1 cellular context compared by ENCODE assay signal in the genomic region with DNA sequence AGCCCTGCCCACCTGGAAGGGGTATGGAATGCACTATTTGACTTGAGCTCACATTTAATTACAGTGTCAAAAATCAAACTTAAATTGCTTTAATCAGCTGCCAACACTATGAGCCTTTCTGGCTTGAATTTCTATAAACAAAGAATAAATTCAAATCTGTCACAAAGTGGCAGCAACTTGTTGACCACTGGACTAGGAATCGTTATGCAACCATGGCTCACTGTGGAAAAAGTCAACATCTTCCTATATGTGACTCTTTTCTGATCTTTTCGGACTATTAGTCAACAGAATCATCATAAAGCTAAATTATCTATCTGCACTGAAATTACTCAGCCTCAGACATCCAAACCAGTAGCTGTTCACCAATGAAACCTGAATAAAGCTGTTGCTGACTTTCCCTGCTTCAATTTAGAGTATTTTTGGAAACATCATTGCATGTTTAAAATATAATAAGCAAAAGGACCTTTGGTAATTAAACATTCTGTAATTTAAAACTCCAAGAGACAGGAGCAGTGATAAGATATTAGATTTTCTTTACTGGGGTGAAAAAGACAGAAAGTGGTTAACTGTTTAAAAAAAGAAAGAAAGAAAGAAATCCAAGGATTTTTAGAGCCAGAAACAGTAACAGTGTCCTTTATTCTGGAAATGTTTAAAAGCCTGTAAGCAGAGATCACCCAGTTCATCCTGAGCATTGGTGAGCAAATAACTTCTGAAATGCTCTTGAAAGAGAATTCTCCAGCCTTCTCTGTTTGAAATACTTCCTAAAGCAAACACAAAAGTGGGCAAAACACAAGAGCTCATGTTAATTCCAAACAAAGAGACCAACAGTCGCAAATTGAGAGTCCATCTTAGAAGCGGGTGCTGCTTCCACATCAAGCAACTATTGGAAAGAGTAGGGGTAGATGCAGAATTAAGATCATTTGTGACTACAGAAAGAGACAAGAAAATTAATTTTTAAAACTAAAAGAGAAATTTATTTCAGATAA.
A peak's percentile ranks its signal among the peaks of the same experiment; 100 is the strongest.
TF ChIP-seq lines count a peak whose summit lies in the region.

No MANE protein-coding gene starts in this region.

TF ChIP-seq in HepG2, 621 proteins besides CTCF, POLR2A, EP300 and RAD21 (continued from another document and continues in another):
- TF ChIP-seq, protein P1, sequence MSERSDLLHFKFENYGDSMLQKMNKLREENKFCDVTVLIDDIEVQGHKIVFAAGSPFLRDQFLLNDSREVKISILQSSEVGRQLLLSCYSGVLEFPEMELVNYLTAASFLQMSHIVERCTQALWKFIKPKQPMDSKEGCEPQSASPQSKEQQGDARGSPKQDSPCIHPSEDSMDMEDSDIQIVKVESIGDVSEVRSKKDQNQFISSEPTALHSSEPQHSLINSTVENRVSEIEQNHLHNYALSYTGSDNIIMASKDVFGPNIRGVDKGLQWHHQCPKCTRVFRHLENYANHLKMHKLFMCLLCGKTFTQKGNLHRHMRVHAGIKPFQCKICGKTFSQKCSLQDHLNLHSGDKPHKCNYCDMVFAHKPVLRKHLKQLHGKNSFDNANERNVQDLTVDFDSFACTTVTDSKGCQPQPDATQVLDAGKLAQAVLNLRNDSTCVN (CRISPR knock-in tag; IDR thresholded peaks at IDR 0.05; ENCODE audit: borderline replicate concordance) = peak; percentile 91
- TF ChIP-seq, protein P2, sequence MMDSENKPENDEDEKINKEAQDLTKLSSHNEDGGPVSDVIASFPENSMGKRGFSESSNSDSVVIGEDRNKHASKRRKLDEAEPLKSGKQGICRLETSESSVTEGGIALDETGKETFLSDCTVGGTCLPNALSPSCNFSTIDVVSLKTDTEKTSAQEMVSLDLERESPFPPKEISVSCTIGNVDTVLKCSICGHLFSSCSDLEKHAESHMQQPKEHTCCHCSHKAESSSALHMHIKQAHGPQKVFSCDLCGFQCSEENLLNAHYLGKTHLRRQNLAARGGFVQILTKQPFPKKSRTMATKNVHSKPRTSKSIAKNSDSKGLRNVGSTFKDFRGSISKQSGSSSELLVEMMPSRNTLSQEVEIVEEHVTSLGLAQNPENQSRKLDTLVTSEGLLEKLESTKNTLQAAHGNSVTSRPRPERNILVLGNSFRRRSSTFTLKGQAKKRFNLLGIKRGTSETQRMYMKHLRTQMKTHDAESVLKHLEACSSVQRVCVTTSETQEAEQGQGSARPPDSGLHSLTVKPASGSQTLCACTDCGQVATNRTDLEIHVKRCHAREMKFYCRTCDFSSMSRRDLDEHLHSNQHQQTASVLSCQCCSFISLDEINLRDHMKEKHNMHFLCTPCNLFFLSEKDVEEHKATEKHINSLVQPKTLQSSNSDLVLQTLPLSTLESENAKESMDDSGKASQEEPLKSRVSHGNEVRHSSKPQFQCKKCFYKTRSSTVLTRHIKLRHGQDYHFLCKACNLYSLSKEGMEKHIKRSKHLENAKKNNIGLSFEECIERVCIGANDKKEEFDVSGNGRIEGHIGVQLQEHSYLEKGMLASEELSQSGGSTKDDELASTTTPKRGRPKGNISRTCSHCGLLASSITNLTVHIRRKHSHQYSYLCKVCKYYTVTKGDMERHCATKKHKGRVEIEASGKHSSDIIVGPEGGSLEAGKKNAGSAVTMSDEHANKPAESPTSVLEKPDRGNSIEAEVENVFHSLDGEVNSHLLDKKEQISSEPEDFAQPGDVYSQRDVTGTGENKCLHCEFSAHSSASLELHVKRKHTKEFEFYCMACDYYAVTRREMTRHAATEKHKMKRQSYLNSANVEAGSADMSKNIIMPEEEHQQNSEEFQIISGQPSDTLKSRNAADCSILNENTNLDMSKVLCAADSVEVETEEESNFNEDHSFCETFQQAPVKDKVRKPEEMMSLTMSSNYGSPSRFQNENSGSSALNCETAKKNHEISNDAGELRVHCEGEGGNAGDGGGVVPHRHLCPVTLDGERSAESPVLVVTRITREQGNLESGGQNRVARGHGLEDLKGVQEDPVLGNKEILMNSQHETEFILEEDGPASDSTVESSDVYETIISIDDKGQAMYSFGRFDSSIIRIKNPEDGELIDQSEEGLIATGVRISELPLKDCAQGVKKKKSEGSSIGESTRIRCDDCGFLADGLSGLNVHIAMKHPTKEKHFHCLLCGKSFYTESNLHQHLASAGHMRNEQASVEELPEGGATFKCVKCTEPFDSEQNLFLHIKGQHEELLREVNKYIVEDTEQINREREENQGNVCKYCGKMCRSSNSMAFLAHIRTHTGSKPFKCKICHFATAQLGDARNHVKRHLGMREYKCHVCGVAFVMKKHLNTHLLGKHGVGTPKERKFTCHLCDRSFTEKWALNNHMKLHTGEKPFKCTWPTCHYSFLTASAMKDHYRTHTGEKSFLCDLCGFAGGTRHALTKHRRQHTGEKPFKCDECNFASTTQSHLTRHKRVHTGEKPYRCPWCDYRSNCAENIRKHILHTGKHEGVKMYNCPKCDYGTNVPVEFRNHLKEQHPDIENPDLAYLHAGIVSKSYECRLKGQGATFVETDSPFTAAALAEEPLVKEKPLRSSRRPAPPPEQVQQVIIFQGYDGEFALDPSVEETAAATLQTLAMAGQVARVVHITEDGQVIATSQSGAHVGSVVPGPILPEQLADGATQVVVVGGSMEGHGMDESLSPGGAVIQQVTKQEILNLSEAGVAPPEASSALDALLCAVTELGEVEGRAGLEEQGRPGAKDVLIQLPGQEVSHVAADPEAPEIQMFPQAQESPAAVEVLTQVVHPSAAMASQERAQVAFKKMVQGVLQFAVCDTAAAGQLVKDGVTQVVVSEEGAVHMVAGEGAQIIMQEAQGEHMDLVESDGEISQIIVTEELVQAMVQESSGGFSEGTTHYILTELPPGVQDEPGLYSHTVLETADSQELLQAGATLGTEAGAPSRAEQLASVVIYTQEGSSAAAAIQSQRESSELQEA (CRISPR knock-in tag; IDR thresholded peaks at IDR 0.05; ENCODE audit: not compliant biosample characterization) = no peak
- TF ChIP-seq GABPA (IDR thresholded peaks at IDR 0.05; ENCODE audit: low read depth, low read length) = no peak
- TF ChIP-seq GABPA (CRISPR knock-in tag; IDR thresholded peaks at IDR 0.05; ENCODE audit: low read depth) = no peak
- no peak for TF ChIP-seq ESRRA (CRISPR knock-in tag; IDR thresholded peaks at IDR 0.05; ENCODE audit: low read depth)
- no peak for TF ChIP-seq TSC22D2 (CRISPR knock-in tag; IDR thresholded peaks at IDR 0.05; ENCODE audit: borderline replicate concordance)
- TF ChIP-seq ATAD3A (CRISPR knock-in tag; IDR thresholded peaks at IDR 0.05) = no peak
- TF ChIP-seq MED8 (CRISPR knock-in tag; IDR thresholded peaks at IDR 0.05; ENCODE audit: insufficient replicate concordance) = no peak
- TF ChIP-seq ISL2 (CRISPR knock-in tag; IDR thresholded peaks at IDR 0.05) = peak; percentile 68; the same call in 1 of the 2 replicates
- TF ChIP-seq, protein P3, sequence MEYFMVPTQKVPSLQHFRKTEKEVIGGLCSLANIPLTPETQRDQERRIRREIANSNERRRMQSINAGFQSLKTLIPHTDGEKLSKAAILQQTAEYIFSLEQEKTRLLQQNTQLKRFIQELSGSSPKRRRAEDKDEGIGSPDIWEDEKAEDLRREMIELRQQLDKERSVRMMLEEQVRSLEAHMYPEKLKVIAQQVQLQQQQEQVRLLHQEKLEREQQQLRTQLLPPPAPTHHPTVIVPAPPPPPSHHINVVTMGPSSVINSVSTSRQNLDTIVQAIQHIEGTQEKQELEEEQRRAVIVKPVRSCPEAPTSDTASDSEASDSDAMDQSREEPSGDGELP (IDR thresholded peaks at IDR 0.05; ENCODE audit: borderline replicate concordance, low read depth) = no peak; the same call in 1 of the 2 replicates
- no peak for TF ChIP-seq ZNF253 (CRISPR knock-in tag; IDR thresholded peaks at IDR 0.05; ENCODE audit: borderline replicate concordance)
- TF ChIP-seq ZNF7 (CRISPR knock-in tag; IDR thresholded peaks at IDR 0.05) = peak; percentile 95
- peak; percentile 81; the same call in 1 of the 2 replicates for TF ChIP-seq SOX5 (CRISPR knock-in tag; IDR thresholded peaks at IDR 0.05; ENCODE audit: borderline replicate concordance)
- no peak for TF ChIP-seq MATR3 (CRISPR knock-in tag; IDR thresholded peaks at IDR 0.05)
- TF ChIP-seq ARID2 (CRISPR knock-in tag; IDR thresholded peaks at IDR 0.05; ENCODE audit: borderline replicate concordance) = no peak
- no peak for TF ChIP-seq KMT2A (CRISPR knock-in tag; IDR thresholded peaks at IDR 0.05)
- no peak for TF ChIP-seq HNRNPH1 (optimal IDR thresholded peaks at IDR 0.05; ENCODE audit: low read depth, low read length)
- TF ChIP-seq, protein P4, sequence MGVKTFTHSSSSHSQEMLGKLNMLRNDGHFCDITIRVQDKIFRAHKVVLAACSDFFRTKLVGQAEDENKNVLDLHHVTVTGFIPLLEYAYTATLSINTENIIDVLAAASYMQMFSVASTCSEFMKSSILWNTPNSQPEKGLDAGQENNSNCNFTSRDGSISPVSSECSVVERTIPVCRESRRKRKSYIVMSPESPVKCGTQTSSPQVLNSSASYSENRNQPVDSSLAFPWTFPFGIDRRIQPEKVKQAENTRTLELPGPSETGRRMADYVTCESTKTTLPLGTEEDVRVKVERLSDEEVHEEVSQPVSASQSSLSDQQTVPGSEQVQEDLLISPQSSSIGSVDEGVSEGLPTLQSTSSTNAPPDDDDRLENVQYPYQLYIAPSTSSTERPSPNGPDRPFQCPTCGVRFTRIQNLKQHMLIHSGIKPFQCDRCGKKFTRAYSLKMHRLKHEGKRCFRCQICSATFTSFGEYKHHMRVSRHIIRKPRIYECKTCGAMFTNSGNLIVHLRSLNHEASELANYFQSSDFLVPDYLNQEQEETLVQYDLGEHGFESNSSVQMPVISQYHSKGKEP (CRISPR knock-in tag; IDR thresholded peaks at IDR 0.05) = no peak
- TF ChIP-seq SP5 (CRISPR knock-in tag; IDR thresholded peaks at IDR 0.05; ENCODE audit: borderline replicate concordance, low read depth) = 0 out of 2 replicates have a peak, but pooled peaks have one; percentile 11
- no peak for TF ChIP-seq CHCHD3 (CRISPR knock-in tag; IDR thresholded peaks at IDR 0.05)
- TF ChIP-seq ZNF749 (CRISPR knock-in tag; IDR thresholded peaks at IDR 0.05; ENCODE audit: borderline replicate concordance) = no peak
- no peak for TF ChIP-seq JDP2 (CRISPR knock-in tag; IDR thresholded peaks at IDR 0.05; ENCODE audit: borderline replicate concordance)
- no peak for TF ChIP-seq ZNF468 (CRISPR knock-in tag; IDR thresholded peaks at IDR 0.05)
- TF ChIP-seq, protein P5, sequence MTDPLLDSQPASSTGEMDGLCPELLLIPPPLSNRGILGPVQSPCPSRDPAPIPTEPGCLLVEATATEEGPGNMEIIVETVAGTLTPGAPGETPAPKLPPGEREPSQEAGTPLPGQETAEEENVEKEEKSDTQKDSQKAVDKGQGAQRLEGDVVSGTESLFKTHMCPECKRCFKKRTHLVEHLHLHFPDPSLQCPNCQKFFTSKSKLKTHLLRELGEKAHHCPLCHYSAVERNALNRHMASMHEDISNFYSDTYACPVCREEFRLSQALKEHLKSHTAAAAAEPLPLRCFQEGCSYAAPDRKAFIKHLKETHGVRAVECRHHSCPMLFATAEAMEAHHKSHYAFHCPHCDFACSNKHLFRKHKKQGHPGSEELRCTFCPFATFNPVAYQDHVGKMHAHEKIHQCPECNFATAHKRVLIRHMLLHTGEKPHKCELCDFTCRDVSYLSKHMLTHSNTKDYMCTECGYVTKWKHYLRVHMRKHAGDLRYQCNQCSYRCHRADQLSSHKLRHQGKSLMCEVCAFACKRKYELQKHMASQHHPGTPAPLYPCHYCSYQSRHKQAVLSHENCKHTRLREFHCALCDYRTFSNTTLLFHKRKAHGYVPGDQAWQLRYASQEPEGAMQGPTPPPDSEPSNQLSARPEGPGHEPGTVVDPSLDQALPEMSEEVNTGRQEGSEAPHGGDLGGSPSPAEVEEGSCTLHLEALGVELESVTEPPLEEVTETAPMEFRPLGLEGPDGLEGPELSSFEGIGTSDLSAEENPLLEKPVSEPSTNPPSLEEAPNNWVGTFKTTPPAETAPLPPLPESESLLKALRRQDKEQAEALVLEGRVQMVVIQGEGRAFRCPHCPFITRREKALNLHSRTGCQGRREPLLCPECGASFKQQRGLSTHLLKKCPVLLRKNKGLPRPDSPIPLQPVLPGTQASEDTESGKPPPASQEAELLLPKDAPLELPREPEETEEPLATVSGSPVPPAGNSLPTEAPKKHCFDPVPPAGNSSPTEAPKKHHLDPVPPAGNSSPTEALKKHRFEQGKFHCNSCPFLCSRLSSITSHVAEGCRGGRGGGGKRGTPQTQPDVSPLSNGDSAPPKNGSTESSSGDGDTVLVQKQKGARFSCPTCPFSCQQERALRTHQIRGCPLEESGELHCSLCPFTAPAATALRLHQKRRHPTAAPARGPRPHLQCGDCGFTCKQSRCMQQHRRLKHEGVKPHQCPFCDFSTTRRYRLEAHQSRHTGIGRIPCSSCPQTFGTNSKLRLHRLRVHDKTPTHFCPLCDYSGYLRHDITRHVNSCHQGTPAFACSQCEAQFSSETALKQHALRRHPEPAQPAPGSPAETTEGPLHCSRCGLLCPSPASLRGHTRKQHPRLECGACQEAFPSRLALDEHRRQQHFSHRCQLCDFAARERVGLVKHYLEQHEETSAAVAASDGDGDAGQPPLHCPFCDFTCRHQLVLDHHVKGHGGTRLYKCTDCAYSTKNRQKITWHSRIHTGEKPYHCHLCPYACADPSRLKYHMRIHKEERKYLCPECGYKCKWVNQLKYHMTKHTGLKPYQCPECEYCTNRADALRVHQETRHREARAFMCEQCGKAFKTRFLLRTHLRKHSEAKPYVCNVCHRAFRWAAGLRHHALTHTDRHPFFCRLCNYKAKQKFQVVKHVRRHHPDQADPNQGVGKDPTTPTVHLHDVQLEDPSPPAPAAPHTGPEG (CRISPR knock-in tag; IDR thresholded peaks at IDR 0.05) = no peak
- TF ChIP-seq, protein P6, sequence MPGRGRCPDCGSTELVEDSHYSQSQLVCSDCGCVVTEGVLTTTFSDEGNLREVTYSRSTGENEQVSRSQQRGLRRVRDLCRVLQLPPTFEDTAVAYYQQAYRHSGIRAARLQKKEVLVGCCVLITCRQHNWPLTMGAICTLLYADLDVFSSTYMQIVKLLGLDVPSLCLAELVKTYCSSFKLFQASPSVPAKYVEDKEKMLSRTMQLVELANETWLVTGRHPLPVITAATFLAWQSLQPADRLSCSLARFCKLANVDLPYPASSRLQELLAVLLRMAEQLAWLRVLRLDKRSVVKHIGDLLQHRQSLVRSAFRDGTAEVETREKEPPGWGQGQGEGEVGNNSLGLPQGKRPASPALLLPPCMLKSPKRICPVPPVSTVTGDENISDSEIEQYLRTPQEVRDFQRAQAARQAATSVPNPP (CRISPR knock-in tag; IDR thresholded peaks at IDR 0.05) = no peak
- no peak for TF ChIP-seq MAZ (IDR thresholded peaks at IDR 0.05; ENCODE audit: borderline replicate concordance, low read depth, low read length)
- TF ChIP-seq MAZ (CRISPR knock-in tag; IDR thresholded peaks at IDR 0.05; ENCODE audit: low read depth) = no peak
- TF ChIP-seq NR2F1 (CRISPR knock-in tag; IDR thresholded peaks at IDR 0.05) = peak in 1 of 2 experiments; percentile 33; a peak in 1 of 4 replicates
- no peak for TF ChIP-seq ZNF782 (CRISPR knock-in tag; IDR thresholded peaks at IDR 0.05; ENCODE audit: borderline replicate concordance)
- peak; percentile 66; the same call in 1 of the 2 replicates for TF ChIP-seq KDM6A (CRISPR knock-in tag; IDR thresholded peaks at IDR 0.05; ENCODE audit: low read depth)
- TF ChIP-seq ZNF446 (CRISPR knock-in tag; IDR thresholded peaks at IDR 0.05) = no peak
- TF ChIP-seq SETDB1 (CRISPR knock-in tag; IDR thresholded peaks at IDR 0.05; ENCODE audit: borderline replicate concordance) = no peak
